Comparison of ENCODE assay signal across 8 cellular contexts in genomic region chr10:93541402-93542357, GRCh38.
DNase-seq lines count a peak whose midpoint lies in the region; TF ChIP-seq lines count a peak whose summit lies in the region.

No MANE protein-coding gene starts in this region.

- H2AFZ ChIP-seq in KMS-11 (ENCODE audit: low read depth): no peak overlapping the region

- no peak overlapping the region for H3K4me3 ChIP-seq in KMS-11 (IDR thresholded peaks at IDR 0.05; ENCODE audit: insufficient read depth, low read depth, low read length)

- no peaks in the 10 kb centered on the region for H3K79me2 ChIP-seq in KMS-11 (ENCODE audit: insufficient read depth, low read depth)

- DNase-seq in ELF-1 (ENCODE audit: low read depth, low spot score): peak; percentile 56
- peak; percentile 31 for DNase-seq in amniotic epithelial cell (ENCODE audit: low read depth)
- peak; percentile 70 for DNase-seq in iPS-NIHi11 (ENCODE audit: low spot score)
- DNase-seq in stimulated activated CD4-positive, alpha-beta T cell treated with anti-CD3 and anti-CD28 coated beads, Interleukin-4, amount 100 ng/mL, for 24 hours: peak; percentile 15
- no peak for DNase-seq in NK-92 treated with Interleukin-12 subunit alpha and Interleukin-12 subunit beta, amount 100 ng/mL, for 24 hours (lab: John Stamatoyannopoulos, UW)
- DNase-seq in central memory CD4-positive, alpha-beta T cell: no peak
- no peak for DNase-seq in NCI-H1930 (lab: John Stamatoyannopoulos, UW)

- H4K20me1 ChIP-seq in KMS-11 (ENCODE audit: insufficient read depth): no peaks in the 10 kb centered on the region

- no peaks in the 10 kb centered on the region for H3K36me3 ChIP-seq in KMS-11 (ENCODE audit: insufficient read depth)

- H3K4me1 ChIP-seq in KMS-11 (ENCODE audit: low read depth, poor library complexity, severe bottlenecking): no peaks in the 10 kb centered on the region

- H3K27me3 ChIP-seq in KMS-11 (ENCODE audit: insufficient read depth, low read depth): no peaks in the 10 kb centered on the region

- TF ChIP-seq CTCF in KMS-11 (conservative IDR thresholded peaks at IDR 0.05; ENCODE audit: low read depth, low read length): 0 out of 2 replicates have a peak, but pooled peaks have one; percentile 30

- no peak overlapping the region for H3K4me2 ChIP-seq in KMS-11

- no peak overlapping the region for H3K9ac ChIP-seq in KMS-11

- H3K27ac ChIP-seq in KMS-11: no peak overlapping the region

Comparison
In these comparisons a context has a peak if more than half of its experiments do, and no peak if none do; other contexts are left out.
1. DNase-seq: peak in ELF-1 (single experiment), amniotic epithelial cell (single experiment), iPS-NIHi11 (single experiment) and stimulated activated CD4-positive, alpha-beta T cell treated with anti-CD3 and anti-CD28 coated beads, Interleukin-4, amount 100 ng/mL, for 24 hours (single experiment); none in NK-92 treated with Interleukin-12 subunit alpha and Interleukin-12 subunit beta, amount 100 ng/mL, for 24 hours (single experiment), central memory CD4-positive, alpha-beta T cell (single experiment) and NCI-H1930 (0 of 2).